In genomic region chr2:158097481-158097880, GRCh38 we compare ENCODE assay signal across 15 cellular contexts. TPM values are rescaled to one million over a fixed set of nuclear protein-coding genes. Genes with fewer than 3 reads are reported as not detected.
DNase-seq lines count a peak whose midpoint lies in the region; ATAC-seq lines count a peak whose summit lies in the region.
"Had no signal": no experiment of that assay in that cellular context is flagged by ENCODE, and none has a peak within 500 bp of the region (broad histone marks: within the 10 kb centered on the region; RNA-seq: fewer than 3 reads in every experiment).

No MANE protein-coding gene starts in this region.

- no peak overlapping the region for H3K27ac Mint-ChIP-seq in activated CD8-positive, alpha-beta memory T cell treated with anti-CD3 and anti-CD28 coated beads, Interleukin-2, amount 10 ng/mL, durations not matched to agents 7 days and 5 days
- H3K27ac Mint-ChIP-seq: CD4-positive, CD25-positive, alpha-beta regulatory T cell had no signal

- H3K36me3 Mint-ChIP-seq in activated CD8-positive, alpha-beta memory T cell treated with anti-CD3 and anti-CD28 coated beads, Interleukin-2, amount 10 ng/mL, durations not matched to agents 7 days and 5 days, result no peaks in the 10 kb centered on the region
- H3K36me3 Mint-ChIP-seq: CD4-positive, CD25-positive, alpha-beta regulatory T cell had no signal

- no peak overlapping the region for H3K4me3 Mint-ChIP-seq in activated CD8-positive, alpha-beta memory T cell treated with anti-CD3 and anti-CD28 coated beads, Interleukin-2, amount 10 ng/mL, durations not matched to agents 7 days and 5 days
- H3K4me3 Mint-ChIP-seq: CD4-positive, CD25-positive, alpha-beta regulatory T cell had no signal

- no peak for ATAC-seq in activated CD8-positive, alpha-beta memory T cell treated with anti-CD3 and anti-CD28 coated beads, Interleukin-2, amount 10 ng/mL, durations not matched to agents 7 days and 5 days
- ATAC-seq in GM18870 (IDR thresholded peaks at IDR 0.05; ENCODE audit: unreplicated experiment) (no peak), GM19467 (IDR thresholded peaks at IDR 0.05; ENCODE audit: unreplicated experiment) (no peak)

- no peaks in the 10 kb centered on the region for H3K9me3 Mint-ChIP-seq in activated CD8-positive, alpha-beta memory T cell treated with anti-CD3 and anti-CD28 coated beads, Interleukin-2, amount 10 ng/mL, durations not matched to agents 7 days and 5 days (ENCODE audit: low read depth)
- H3K9me3 Mint-ChIP-seq: CD4-positive, CD25-positive, alpha-beta regulatory T cell had no signal

- no peaks in the 10 kb centered on the region for H3K27me3 Mint-ChIP-seq in activated CD8-positive, alpha-beta memory T cell treated with anti-CD3 and anti-CD28 coated beads, Interleukin-2, amount 10 ng/mL, durations not matched to agents 7 days and 5 days

- no peaks in the 10 kb centered on the region for H3K4me1 Mint-ChIP-seq in activated CD8-positive, alpha-beta memory T cell treated with anti-CD3 and anti-CD28 coated beads, Interleukin-2, amount 10 ng/mL, durations not matched to agents 7 days and 5 days
- H3K4me1 Mint-ChIP-seq: CD4-positive, CD25-positive, alpha-beta regulatory T cell had no signal

- DNase-seq in NCI-H2171 (lab: John Stamatoyannopoulos, UW), result peak; percentile 4
- DNase-seq in NCI-H2171 treated with DMSO at 0.1 percent for 48 hours (lab: John Stamatoyannopoulos, UW), result no peak
- DNase-seq in D341Med (ENCODE audit: low spot score), result peak; percentile 24
- peak; percentile 76 for DNase-seq in NCI-H69 (lab: John Stamatoyannopoulos, UW)
- peak; percentile 9 for DNase-seq in fibroblast of gingiva (ENCODE audit: low read depth)
- DNase-seq in activated CD8-positive, alpha-beta memory T cell treated with anti-CD3 and anti-CD28 coated beads, Interleukin-2, amount 10 ng/mL, durations not matched to agents 7 days and 5 days, result no peak
- DNase-seq: 8988T; ACHN; CD4-positive, CD25-positive, alpha-beta regulatory T cell; DMS 273 treated with DMSO at 0.1 percent for 48 hours; GOT3; IMR-90 had no signal

- CTCF ChIA-PET in activated CD8-positive, alpha-beta memory T cell treated with anti-CD3 and anti-CD28 coated beads, Interleukin-2, amount 10 ng/mL, durations not matched to agents 7 days and 5 days (lab: Charles Lee), result no interaction called here

RNA-seq across cellular contexts. Expression of gene UPP2, which starts 4.2 kb away (rescaled TPM):
- not detected for total RNA-seq in activated CD8-positive, alpha-beta memory T cell treated with anti-CD3 and anti-CD28 coated beads, Interleukin-2, amount 10 ng/mL, durations not matched to agents 7 days and 5 days
- total RNA-seq: CD4-positive, CD25-positive, alpha-beta regulatory T cell; Daoy; IMR-90 had no signal

Comparison
In these comparisons a context has a peak if more than half of its experiments do, and no peak if none do; other contexts are left out.
1. DNase-seq: peak in NCI-H2171 (single experiment), D341Med (single experiment), NCI-H69 (single experiment) and fibroblast of gingiva (single experiment); none in NCI-H2171 treated with DMSO at 0.1 percent for 48 hours (single experiment) and activated CD8-positive, alpha-beta memory T cell treated with anti-CD3 and anti-CD28 coated beads, Interleukin-2, amount 10 ng/mL, durations not matched to agents 7 days and 5 days (single experiment).